Comparison of ENCODE assay signal across 9 cellular contexts in the genomic region with DNA sequence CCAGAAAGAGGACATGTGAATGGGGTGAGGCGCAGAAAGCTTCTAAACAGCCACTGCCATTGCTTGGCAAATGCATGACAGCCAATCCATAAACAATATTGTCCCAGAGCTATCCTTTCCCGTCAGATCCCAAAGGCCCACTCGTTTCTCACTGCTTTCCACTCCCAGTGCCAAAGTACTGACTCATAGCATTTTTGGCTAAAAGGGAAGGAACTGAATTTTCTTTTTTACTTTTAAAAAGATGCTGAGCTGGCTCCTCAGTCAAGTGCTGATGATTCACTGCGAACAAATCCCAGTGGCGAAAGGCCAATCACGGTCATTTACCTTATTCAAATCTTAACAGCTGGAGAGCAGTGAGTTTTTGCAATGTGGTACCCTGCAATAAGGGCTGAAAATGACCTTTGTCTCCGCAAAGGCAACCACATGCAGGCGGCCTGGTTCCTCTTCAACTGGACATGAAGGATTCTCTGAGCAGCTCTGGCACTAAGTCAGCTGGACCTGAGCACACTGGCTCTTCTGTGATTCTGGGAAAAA.
A peak's percentile ranks its signal among the peaks of the same experiment; 100 is the strongest.
DNase-seq lines count a peak whose midpoint lies in the region; ATAC-seq, FAIRE-seq and TF ChIP-seq lines count a peak whose summit lies in the region.
"Had no signal": no experiment of that assay in that cellular context is flagged by ENCODE, and none has a peak within 500 bp of the region (broad histone marks: within the 10 kb centered on the region; RNA-seq: fewer than 3 reads in every experiment).

No MANE protein-coding gene starts in this region.

- peak overlapping the region; percentile 49 for H3K27ac Mint-ChIP-seq in astrocyte (ENCODE audit: unreplicated experiment)

- H3K4me3 ChIP-seq in astrocyte (ENCODE audit: insufficient read depth, low read depth, low read length) (no peak overlapping the region), left ventricle myocardium inferior (no peak overlapping the region)

- H3K4me2 ChIP-seq in astrocyte (ENCODE audit: low read length): peak overlapping the region; percentile 62

- peak; percentile 40 for DNase-seq in Caki2 (ENCODE audit: low read depth)
- peak; percentile 98 for DNase-seq in astrocyte (ENCODE audit: low read depth)
- DNase-seq in left ventricle myocardium inferior: peak; percentile 50
- DNase-seq in renal cortical epithelial cell (ENCODE audit: low read depth): peak; percentile 78
- no peak for DNase-seq in SIG-M5 treated with dmso at 0.1 percent for 504 hours (lab: John Stamatoyannopoulos, UW; ENCODE audit: unreplicated experiment)
- DNase-seq in erythroblast (lab: John Stamatoyannopoulos, UW): no peak
- DNase-seq: activated naive CD4-positive, alpha-beta T cell had no signal

- H3K36me3 ChIP-seq in astrocyte (ENCODE audit: insufficient read depth, low read length): no peaks in the 10 kb centered on the region
- H3K36me3 ChIP-seq in left ventricle myocardium inferior: no peaks in the 10 kb centered on the region

- in situ Hi-C loops in Caki2 (cut with HindIII; ENCODE audit: low pct_unique_long_range_greater_than_20kb, low sequenced_read_pairs): no loop called here

- H3K36me3 Mint-ChIP-seq in astrocyte (ENCODE audit: low read depth, unreplicated experiment): no peaks in the 10 kb centered on the region

- H3K27me3 Mint-ChIP-seq in astrocyte (ENCODE audit: low read depth, unreplicated experiment): peaks cover 3% of the 10 kb centered on the region

- intact Hi-C loops in left ventricle myocardium inferior (cut with micrococcal nuclease): no loop called here

- H3K4me3 Mint-ChIP-seq in astrocyte (ENCODE audit: unreplicated experiment): no peak overlapping the region

- TF ChIP-seq POLR2A in erythroblast (IDR thresholded peaks at IDR 0.05; ENCODE audit: low read length): no peak

- TF ChIP-seq CTCF in astrocyte (IDR thresholded peaks at IDR 0.05; ENCODE audit: insufficient read depth, low read depth, low read length) (no peak), left ventricle myocardium inferior (IDR thresholded peaks at IDR 0.05; ENCODE audit: borderline replicate concordance) (no peak)

- peak overlapping the region; percentile 79 for H3K27ac ChIP-seq in astrocyte (ENCODE audit: low read depth, low read length)
- peak overlapping the region; percentile 75 for H3K27ac ChIP-seq in left ventricle myocardium inferior (replicated peaks)

- H3K9me3 ChIP-seq in astrocyte (ENCODE audit: insufficient read depth, low read depth, low read length) (peaks cover 4% of the 10 kb centered on the region), left ventricle myocardium inferior (replicated peaks) (peaks cover 1% of the 10 kb centered on the region)

- peaks cover 14% of the 10 kb centered on the region for H3K4me1 ChIP-seq in astrocyte (ENCODE audit: insufficient read depth, low read length)
- H3K4me1 ChIP-seq in left ventricle myocardium inferior: peaks cover 10% of the 10 kb centered on the region

- H3K79me2 ChIP-seq in astrocyte (ENCODE audit: insufficient read depth, low read length): no peaks in the 10 kb centered on the region

- FAIRE-seq in astrocyte (lab: Jason Lieb, UNC): peak; percentile 91

- H3K9me3 Mint-ChIP-seq in astrocyte (ENCODE audit: unreplicated experiment): peaks cover 17% of the 10 kb centered on the region

- ATAC-seq in GM21576 (IDR thresholded peaks at IDR 0.05; ENCODE audit: unreplicated experiment) (no peak), HG03097 (IDR thresholded peaks at IDR 0.05; ENCODE audit: low FRiP score, unreplicated experiment) (no peak)

- no peak overlapping the region for H2AFZ ChIP-seq in astrocyte (ENCODE audit: low read depth, low read length)

- H3K9ac ChIP-seq in astrocyte (ENCODE audit: low read length): peak overlapping the region; percentile 67

- no peaks in the 10 kb centered on the region for H4K20me1 ChIP-seq in astrocyte (ENCODE audit: insufficient read depth, low read length)

- peaks cover 8% of the 10 kb centered on the region for H3K4me1 Mint-ChIP-seq in astrocyte (ENCODE audit: low read depth, unreplicated experiment)

- H3K27me3 ChIP-seq in astrocyte (ENCODE audit: insufficient read depth, low read length): no peaks in the 10 kb centered on the region
- H3K27me3 ChIP-seq in left ventricle myocardium inferior (ENCODE audit: low read depth): no peaks in the 10 kb centered on the region

Comparison
In these comparisons a context has a peak if more than half of its experiments do, and no peak if none do; other contexts are left out.
1. DNase-seq: peak in Caki2 (single experiment), astrocyte (single experiment), left ventricle myocardium inferior (single experiment) and renal cortical epithelial cell (single experiment); none in SIG-M5 treated with dmso at 0.1 percent for 504 hours (single experiment) and erythroblast (0 of 2).